ENCODE assay signal across 1 cellular context in the genomic region with DNA sequence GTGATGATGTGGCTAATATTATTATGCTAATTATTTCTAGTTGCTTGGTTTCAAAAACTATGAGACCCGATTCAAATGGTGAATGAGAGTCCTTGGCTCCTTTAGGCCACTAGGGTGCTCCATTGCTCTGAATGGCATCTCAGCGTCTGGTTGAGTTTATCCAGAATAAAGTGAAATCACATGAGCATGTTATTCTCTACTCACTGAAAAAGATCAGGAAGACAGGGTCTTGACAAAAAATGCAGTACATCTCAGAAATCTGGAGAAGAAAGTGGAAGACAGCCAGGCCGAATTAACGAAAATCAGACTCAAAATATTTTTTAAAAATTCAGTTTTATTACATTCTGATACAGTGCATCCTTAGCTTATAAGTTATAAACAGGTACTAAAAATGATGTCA.
TF ChIP-seq lines count a peak whose summit lies in the region.

No MANE protein-coding gene starts in this region.

TF ChIP-seq in GM23338, 12 proteins besides CTCF, POLR2A, EP300 and RAD21 (continued from another document):
- TF ChIP-seq, protein P1, sequence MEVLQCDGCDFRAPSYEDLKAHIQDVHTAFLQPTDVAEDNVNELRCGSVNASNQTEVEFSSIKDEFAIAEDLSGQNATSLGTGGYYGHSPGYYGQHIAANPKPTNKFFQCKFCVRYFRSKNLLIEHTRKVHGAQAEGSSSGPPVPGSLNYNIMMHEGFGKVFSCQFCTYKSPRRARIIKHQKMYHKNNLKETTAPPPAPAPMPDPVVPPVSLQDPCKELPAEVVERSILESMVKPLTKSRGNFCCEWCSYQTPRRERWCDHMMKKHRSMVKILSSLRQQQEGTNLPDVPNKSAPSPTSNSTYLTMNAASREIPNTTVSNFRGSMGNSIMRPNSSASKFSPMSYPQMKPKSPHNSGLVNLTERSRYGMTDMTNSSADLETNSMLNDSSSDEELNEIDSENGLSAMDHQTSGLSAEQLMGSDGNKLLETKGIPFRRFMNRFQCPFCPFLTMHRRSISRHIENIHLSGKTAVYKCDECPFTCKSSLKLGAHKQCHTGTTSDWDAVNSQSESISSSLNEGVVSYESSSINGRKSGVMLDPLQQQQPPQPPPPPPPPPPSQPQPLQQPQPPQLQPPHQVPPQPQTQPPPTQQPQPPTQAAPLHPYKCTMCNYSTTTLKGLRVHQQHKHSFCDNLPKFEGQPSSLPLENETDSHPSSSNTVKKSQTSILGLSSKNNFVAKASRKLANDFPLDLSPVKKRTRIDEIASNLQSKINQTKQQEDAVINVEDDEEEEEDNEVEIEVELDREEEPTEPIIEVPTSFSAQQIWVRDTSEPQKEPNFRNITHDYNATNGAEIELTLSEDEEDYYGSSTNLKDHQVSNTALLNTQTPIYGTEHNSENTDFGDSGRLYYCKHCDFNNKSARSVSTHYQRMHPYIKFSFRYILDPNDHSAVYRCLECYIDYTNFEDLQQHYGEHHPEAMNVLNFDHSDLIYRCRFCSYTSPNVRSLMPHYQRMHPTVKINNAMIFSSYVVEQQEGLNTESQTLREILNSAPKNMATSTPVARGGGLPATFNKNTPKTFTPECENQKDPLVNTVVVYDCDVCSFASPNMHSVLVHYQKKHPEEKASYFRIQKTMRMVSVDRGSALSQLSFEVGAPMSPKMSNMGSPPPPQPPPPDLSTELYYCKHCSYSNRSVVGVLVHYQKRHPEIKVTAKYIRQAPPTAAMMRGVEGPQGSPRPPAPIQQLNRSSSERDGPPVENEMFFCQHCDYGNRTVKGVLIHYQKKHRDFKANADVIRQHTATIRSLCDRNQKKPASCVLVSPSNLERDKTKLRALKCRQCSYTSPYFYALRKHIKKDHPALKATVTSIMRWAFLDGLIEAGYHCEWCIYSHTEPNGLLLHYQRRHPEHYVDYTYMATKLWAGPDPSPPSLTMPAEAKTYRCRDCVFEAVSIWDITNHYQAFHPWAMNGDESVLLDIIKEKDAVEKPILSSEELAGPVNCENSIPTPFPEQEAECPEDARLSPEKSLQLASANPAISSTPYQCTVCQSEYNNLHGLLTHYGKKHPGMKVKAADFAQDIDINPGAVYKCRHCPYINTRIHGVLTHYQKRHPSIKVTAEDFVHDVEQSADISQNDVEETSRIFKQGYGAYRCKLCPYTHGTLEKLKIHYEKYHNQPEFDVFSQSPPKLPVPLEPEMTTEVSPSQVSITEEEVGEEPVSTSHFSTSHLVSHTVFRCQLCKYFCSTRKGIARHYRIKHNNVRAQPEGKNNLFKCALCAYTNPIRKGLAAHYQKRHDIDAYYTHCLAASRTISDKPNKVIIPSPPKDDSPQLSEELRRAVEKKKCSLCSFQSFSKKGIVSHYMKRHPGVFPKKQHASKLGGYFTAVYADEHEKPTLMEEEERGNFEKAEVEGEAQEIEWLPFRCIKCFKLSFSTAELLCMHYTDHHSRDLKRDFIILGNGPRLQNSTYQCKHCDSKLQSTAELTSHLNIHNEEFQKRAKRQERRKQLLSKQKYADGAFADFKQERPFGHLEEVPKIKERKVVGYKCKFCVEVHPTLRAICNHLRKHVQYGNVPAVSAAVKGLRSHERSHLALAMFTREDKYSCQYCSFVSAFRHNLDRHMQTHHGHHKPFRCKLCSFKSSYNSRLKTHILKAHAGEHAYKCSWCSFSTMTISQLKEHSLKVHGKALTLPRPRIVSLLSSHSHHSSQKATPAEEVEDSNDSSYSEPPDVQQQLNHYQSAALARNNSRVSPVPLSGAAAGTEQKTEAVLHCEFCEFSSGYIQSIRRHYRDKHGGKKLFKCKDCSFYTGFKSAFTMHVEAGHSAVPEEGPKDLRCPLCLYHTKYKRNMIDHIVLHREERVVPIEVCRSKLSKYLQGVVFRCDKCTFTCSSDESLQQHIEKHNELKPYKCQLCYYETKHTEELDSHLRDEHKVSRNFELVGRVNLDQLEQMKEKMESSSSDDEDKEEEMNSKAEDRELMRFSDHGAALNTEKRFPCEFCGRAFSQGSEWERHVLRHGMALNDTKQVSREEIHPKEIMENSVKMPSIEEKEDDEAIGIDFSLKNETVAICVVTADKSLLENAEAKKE (CRISPR knock-in tag; IDR thresholded peaks at IDR 0.05): no peak
- no peak for TF ChIP-seq STAT1 (IDR thresholded peaks at IDR 0.05; ENCODE audit: unreplicated experiment)
- no peak for TF ChIP-seq EZH2 (IDR thresholded peaks at IDR 0.05; ENCODE audit: low read depth, unreplicated experiment)
TF ChIP-seq in GM23338: peak in this region for 0.
